Comparison of ENCODE assay signal across 8 cellular contexts in the genomic region with DNA sequence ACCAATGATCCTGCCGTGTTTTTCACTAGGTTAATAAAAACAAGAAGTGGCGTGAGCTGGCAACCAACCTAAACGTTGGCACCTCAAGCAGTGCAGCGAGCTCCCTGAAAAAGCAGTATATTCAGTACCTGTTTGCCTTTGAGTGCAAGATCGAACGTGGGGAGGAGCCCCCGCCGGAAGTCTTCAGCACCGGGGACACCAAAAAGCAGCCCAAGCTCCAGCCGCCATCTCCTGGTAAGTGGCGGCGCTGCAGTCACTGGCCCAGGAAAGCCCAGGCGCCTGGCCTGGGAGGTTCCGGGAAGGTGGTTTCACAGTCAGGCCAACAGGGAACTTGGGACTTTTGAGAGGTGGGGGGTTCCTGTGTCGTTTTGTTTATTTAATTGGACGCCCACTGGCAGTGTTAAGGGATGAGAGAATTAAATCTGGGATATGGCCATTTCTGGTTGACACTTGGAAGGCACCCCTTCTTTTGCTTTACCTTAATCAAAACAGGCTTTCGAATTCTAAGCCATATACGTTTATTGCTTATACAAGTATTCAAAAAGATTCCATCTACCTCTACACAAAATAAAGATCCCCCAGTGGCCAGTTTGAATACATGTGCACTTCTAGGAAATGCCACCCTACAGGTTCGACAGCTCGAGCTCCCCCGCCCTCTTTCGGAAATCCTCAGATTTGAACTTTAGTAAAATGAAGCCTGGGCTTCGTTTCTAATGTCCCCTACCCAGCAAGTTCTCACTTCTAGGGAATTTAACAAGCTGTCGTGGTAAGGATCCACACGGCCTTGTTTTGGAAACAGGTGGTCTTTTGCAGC.
A peak's percentile ranks its signal among the peaks of the same experiment; 100 is the strongest.
DNase-seq lines count a peak whose midpoint lies in the region; ATAC-seq, FAIRE-seq and TF ChIP-seq lines count a peak whose summit lies in the region.

No MANE protein-coding gene starts in this region.

- H3K27me3 Mint-ChIP-seq in activated CD8-positive, alpha-beta memory T cell treated with anti-CD3 and anti-CD28 coated beads, Interleukin-2, amount 10 ng/mL, durations not matched to agents 7 days and 5 days: no peaks in the 10 kb centered on the region
- no peaks in the 10 kb centered on the region for H3K27me3 Mint-ChIP-seq in endodermal cell (ENCODE audit: insufficient read depth)

- WGBS in endodermal cell (ENCODE audit: insufficient coverage in 1 of 2, insufficient read length in 1 of 2), 2 experiments: 57% methylated on average over 17 to 25 of the region's 25 CpGs

- CTCF ChIA-PET in activated CD8-positive, alpha-beta memory T cell treated with anti-CD3 and anti-CD28 coated beads, Interleukin-2, amount 10 ng/mL, durations not matched to agents 7 days and 5 days (lab: Charles Lee): interaction anchor here (0.6 to 2.3 kb wide), 22 partner anchors 10 to 499 kb away, joined by 3 to 20 read pairs (median 4); no protein-coding TSS in a partner anchor

- ATAC-seq in activated CD8-positive, alpha-beta memory T cell treated with anti-CD3 and anti-CD28 coated beads, Interleukin-2, amount 10 ng/mL, durations not matched to agents 7 days and 5 days: peak; percentile 87
- no peak for ATAC-seq in GM18867 (IDR thresholded peaks at IDR 0.05; ENCODE audit: unreplicated experiment)

- H3K9me3 Mint-ChIP-seq in activated CD8-positive, alpha-beta memory T cell treated with anti-CD3 and anti-CD28 coated beads, Interleukin-2, amount 10 ng/mL, durations not matched to agents 7 days and 5 days (ENCODE audit: low read depth): no peaks in the 10 kb centered on the region
- H3K9me3 Mint-ChIP-seq in endodermal cell: no peaks in the 10 kb centered on the region

- no peak overlapping the region for H3K27ac ChIP-seq in endodermal cell (ENCODE audit: low read depth, low read length)

- TF ChIP-seq CTCF in AG09319 (IDR thresholded peaks at IDR 0.05; ENCODE audit: low read depth, low read length) (no peak; the same call in none of the 2 replicates), endodermal cell (conservative IDR thresholded peaks at IDR 0.05) (peak; percentile 96)

- peaks cover 4% of the 10 kb centered on the region for H3K4me1 ChIP-seq in endodermal cell (ENCODE audit: control insufficient read depth, insufficient read depth, low read length)

- H3K4me3 Mint-ChIP-seq in activated CD8-positive, alpha-beta memory T cell treated with anti-CD3 and anti-CD28 coated beads, Interleukin-2, amount 10 ng/mL, durations not matched to agents 7 days and 5 days: no peak overlapping the region
- H3K4me3 Mint-ChIP-seq in endodermal cell: no peak overlapping the region

- DNase-seq in AG09319 (ENCODE audit: extremely low read depth, low read depth): peak; percentile 19
- DNase-seq in H54 (ENCODE audit: insufficient read length, low spot score): peak; percentile 51
- peak; percentile 61 for DNase-seq in NCI-H69 (lab: John Stamatoyannopoulos, UW)
- DNase-seq in activated CD8-positive, alpha-beta memory T cell treated with anti-CD3 and anti-CD28 coated beads, Interleukin-2, amount 10 ng/mL, durations not matched to agents 7 days and 5 days: peak; percentile 72
- DNase-seq in endodermal cell: peak; percentile 94
- peak; percentile 63 for DNase-seq in midbrain (lab: John Stamatoyannopoulos, UW)
- peak; percentile 34 to 37 for DNase-seq in stimulated activated CD8-positive, alpha-beta memory T cell treated with anti-CD3 and anti-CD28 coated beads, Interleukin-15, amount 100 ng/mL, for 48 hours (ENCODE audit: low read depth in 2 of 2)

- H3K27ac Mint-ChIP-seq in activated CD8-positive, alpha-beta memory T cell treated with anti-CD3 and anti-CD28 coated beads, Interleukin-2, amount 10 ng/mL, durations not matched to agents 7 days and 5 days: no peak overlapping the region
- H3K27ac Mint-ChIP-seq in endodermal cell: peak overlapping the region; percentile 56

- no peak for TF ChIP-seq POLR2A in H54 (IDR thresholded peaks at IDR 0.05; ENCODE audit: low read depth, low read length)

- peaks cover 52% of the 10 kb centered on the region for H3K36me3 ChIP-seq in endodermal cell (ENCODE audit: control insufficient read depth, insufficient read depth, low read length)

- peaks cover 17% of the 10 kb centered on the region for H3K4me1 Mint-ChIP-seq in activated CD8-positive, alpha-beta memory T cell treated with anti-CD3 and anti-CD28 coated beads, Interleukin-2, amount 10 ng/mL, durations not matched to agents 7 days and 5 days
- peaks cover 17% of the 10 kb centered on the region for H3K4me1 Mint-ChIP-seq in endodermal cell

- H3K4me3 ChIP-seq in endodermal cell (ENCODE audit: low read length): no peak overlapping the region

- no peaks in the 10 kb centered on the region for H3K27me3 ChIP-seq in endodermal cell (ENCODE audit: control insufficient read depth, insufficient read depth, low read length, poor library complexity, severe bottlenecking)

- FAIRE-seq in H54 (lab: Jason Lieb, UNC): no peak

- peaks cover 2% of the 10 kb centered on the region for H3K36me3 Mint-ChIP-seq in activated CD8-positive, alpha-beta memory T cell treated with anti-CD3 and anti-CD28 coated beads, Interleukin-2, amount 10 ng/mL, durations not matched to agents 7 days and 5 days
- H3K36me3 Mint-ChIP-seq in endodermal cell (ENCODE audit: low read depth): peaks cover 21% of the 10 kb centered on the region

- H3K9ac ChIP-seq in endodermal cell (ENCODE audit: extremely low read depth, low read length, poor library complexity, severe bottlenecking): no peak overlapping the region

- no peaks in the 10 kb centered on the region for H3K9me3 ChIP-seq in endodermal cell (ENCODE audit: control insufficient read depth, low read length)

Comparison
In these comparisons a context has a peak if more than half of its experiments do, and no peak if none do; other contexts are left out.
1. DNase-seq: peak in every context shown above with its lines; median percentile 94 in endodermal cell; 72 in activated CD8-positive, alpha-beta memory T cell treated with anti-CD3 and anti-CD28 coated beads, Interleukin-2, amount 10 ng/mL, durations not matched to agents 7 days and 5 days; 63 in midbrain; 61 in NCI-H69; 51 in H54; 36 in stimulated activated CD8-positive, alpha-beta memory T cell treated with anti-CD3 and anti-CD28 coated beads, Interleukin-15, amount 100 ng/mL, for 48 hours; 19 in AG09319.